In the genomic region with DNA sequence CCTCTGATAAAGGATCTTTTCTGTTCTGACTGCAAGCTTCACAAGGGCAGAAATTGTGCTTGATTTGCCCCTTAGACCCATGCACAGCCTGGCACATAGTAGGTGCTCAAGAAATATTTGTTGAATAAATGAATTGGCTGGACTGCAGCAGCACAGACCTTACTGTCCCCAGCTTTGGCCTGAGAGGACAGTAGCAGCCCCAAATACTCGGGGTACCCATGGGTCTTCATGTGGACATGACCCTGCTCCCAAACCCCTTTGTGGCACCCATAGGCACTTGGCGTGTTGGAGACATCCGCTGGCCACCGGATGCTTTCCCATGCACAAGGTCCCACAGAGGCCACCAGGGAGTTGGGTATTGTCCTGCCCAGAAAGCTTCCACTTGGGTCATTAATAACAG, we compare ENCODE assay signal across 9 cellular contexts.
"Had no signal": no experiment of that assay in that cellular context is flagged by ENCODE, and none has a peak within 500 bp of the region (broad histone marks: within the 10 kb centered on the region; RNA-seq: fewer than 3 reads in every experiment).

No MANE protein-coding gene starts in this region.

- H3K36me3 ChIP-seq: HAP-1 had no signal

- H3K9ac ChIP-seq: GM23248 had no signal

- H3K4me2 ChIP-seq: GM23338 had no signal

- H3K9me3 ChIP-seq: HAP-1 had no signal

- H3K4me1 ChIP-seq: HAP-1 had no signal

- DNase-seq: GM23248, GOT3, H7, H9, HCEC 1CT, HFFc6 had no signal

- H3K4me3 ChIP-seq: GM23248, GM23338, HAP-1 had no signal

- ATAC-seq: GM23338, HCT116 had no signal

- H3K27ac ChIP-seq: GM23248 had no signal

- H2AFZ ChIP-seq: GM23248, GM23338 had no signal
